Comparison of ENCODE assay signal across 31 cellular contexts in the genomic region with DNA sequence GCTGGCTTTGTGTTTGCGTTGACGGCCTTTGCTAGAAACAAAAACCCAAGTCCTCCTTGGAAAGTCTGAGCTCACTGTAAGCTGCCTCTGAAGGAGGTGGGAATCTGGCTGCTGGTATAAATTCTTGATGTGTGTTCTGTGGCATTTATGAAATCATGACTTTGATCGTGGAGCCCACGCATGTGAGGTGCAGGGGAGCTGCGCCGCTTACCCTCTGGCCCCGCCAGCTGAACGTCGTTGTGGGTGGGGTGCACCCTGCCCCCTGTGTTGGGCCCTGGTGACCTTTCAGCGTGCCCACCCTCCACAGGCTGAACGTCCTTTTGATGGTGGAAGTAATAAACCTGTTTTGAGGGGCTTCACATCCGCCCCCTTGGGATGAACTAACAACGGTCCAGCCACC. TPM values are rescaled to one million over a fixed set of nuclear protein-coding genes. Genes with fewer than 3 reads are reported as not detected.
DNase-seq lines count a peak whose midpoint lies in the region; ATAC-seq and TF ChIP-seq lines count a peak whose summit lies in the region.
"Had no signal": no experiment of that assay in that cellular context is flagged by ENCODE, and none has a peak within 500 bp of the region (broad histone marks: within the 10 kb centered on the region; RNA-seq: fewer than 3 reads in every experiment).

No MANE protein-coding gene starts in this region.

- peaks cover 28% of the 10 kb centered on the region for H3K36me3 Mint-ChIP-seq in chondrocyte (ENCODE audit: low read depth)
- H3K36me3 Mint-ChIP-seq in neural crest cell (ENCODE audit: low read depth): peaks cover 14% of the 10 kb centered on the region
- H3K36me3 Mint-ChIP-seq in CD4-positive, alpha-beta memory T cell: peaks cover 35 to 52% of the 10 kb centered on the region in 2 donors
- peaks cover 22% of the 10 kb centered on the region for H3K36me3 Mint-ChIP-seq in HFFc6 (ENCODE audit: low read depth)

- H3K9me3 Mint-ChIP-seq in chondrocyte (ENCODE audit: low read depth): no peaks in the 10 kb centered on the region
- H3K9me3 Mint-ChIP-seq in neural crest cell: no peaks in the 10 kb centered on the region
- no peaks in the 10 kb centered on the region for H3K9me3 Mint-ChIP-seq in CD4-positive, alpha-beta memory T cell
- no peaks in the 10 kb centered on the region for H3K9me3 Mint-ChIP-seq in HFFc6
- H3K9me3 Mint-ChIP-seq: activated B cell treated with CpG ODN at 0.5 μM for 24 hours, H9, nephron had no signal

- intact Hi-C loops in Right ventricle myocardium superior (cut with DNase I): no loop called here
- intact Hi-C loops in CD4-positive, alpha-beta memory T cell (cut with micrococcal nuclease): no loop called here

- no peak overlapping the region for H3K4me3 Mint-ChIP-seq in chondrocyte (ENCODE audit: unreplicated experiment)
- no peak overlapping the region for H3K4me3 Mint-ChIP-seq in neural crest cell
- H3K4me3 Mint-ChIP-seq in CD4-positive, alpha-beta memory T cell: no peak overlapping the region
- no peak overlapping the region for H3K4me3 Mint-ChIP-seq in HFFc6
- H3K4me3 Mint-ChIP-seq: activated B cell treated with CpG ODN at 0.5 μM for 24 hours, B cell, H9, nephron had no signal

- no peak for ATAC-seq in Right ventricle myocardium superior (ENCODE audit: poor library complexity)
- ATAC-seq: foreskin keratinocyte, heart right ventricle, HepG2 had no signal

- no peaks in the 10 kb centered on the region for H3K4me1 Mint-ChIP-seq in chondrocyte (ENCODE audit: low read depth)
- H3K4me1 Mint-ChIP-seq in neural crest cell: peaks cover 12% of the 10 kb centered on the region
- H3K4me1 Mint-ChIP-seq in CD4-positive, alpha-beta memory T cell: no peaks in the 10 kb centered on the region
- H3K4me1 Mint-ChIP-seq in HFFc6 (ENCODE audit: low read depth): no peaks in the 10 kb centered on the region
- H3K4me1 Mint-ChIP-seq: nephron had no signal

- H3K4me3 ChIP-seq in cardiac muscle cell: no peak overlapping the region
- H3K4me3 ChIP-seq in CD4-positive, alpha-beta memory T cell (ENCODE audit: low read length in 2 of 2): no peak overlapping the region
- H3K4me3 ChIP-seq: esophagus squamous epithelium, heart right ventricle, ovary, SK-N-MC, skin epidermis, stomach, uterus had no signal

- peaks cover 12% of the 10 kb centered on the region for H3K36me3 ChIP-seq in cardiac muscle cell
- peaks cover 37% of the 10 kb centered on the region for H3K36me3 ChIP-seq in CD4-positive, alpha-beta memory T cell (ENCODE audit: insufficient read depth, low read length)
- H3K36me3 ChIP-seq: ovary, uterus had no signal

- H3K9me3 ChIP-seq in cardiac muscle cell (ENCODE audit: low read depth): no peaks in the 10 kb centered on the region
- no peaks in the 10 kb centered on the region for H3K9me3 ChIP-seq in CD4-positive, alpha-beta memory T cell (ENCODE audit: control insufficient read depth in 1 of 2, low read length in 2 of 2)
- H3K9me3 ChIP-seq: esophagus squamous epithelium, heart right ventricle, ovary, stomach, uterus had no signal

- POLR2A ChIA-PET in CD4-positive, alpha-beta memory T cell (lab: Charles Lee; ENCODE audit: partially characterized antibody): no interaction called here

- no peaks in the 10 kb centered on the region for H3K4me1 ChIP-seq in cardiac muscle cell (ENCODE audit: low read depth)
- H3K4me1 ChIP-seq in CD4-positive, alpha-beta memory T cell (ENCODE audit: insufficient read depth, low read length): no peaks in the 10 kb centered on the region
- H3K4me1 ChIP-seq: esophagus squamous epithelium, foreskin keratinocyte, heart right ventricle, stomach, uterus had no signal

- H3K27me3 ChIP-seq in cardiac muscle cell: no peaks in the 10 kb centered on the region
- no peaks in the 10 kb centered on the region for H3K27me3 ChIP-seq in CD4-positive, alpha-beta memory T cell (ENCODE audit: insufficient read depth, low read length)
- H3K27me3 ChIP-seq: esophagus squamous epithelium, foreskin keratinocyte, heart right ventricle, ovary, stomach, uterus had no signal

- DNase-seq in cardiac muscle cell (ENCODE audit: low read depth in 1 of 2, low spot score in 1 of 2) (no peak), Right ventricle myocardium superior (no peak), chondrocyte (ENCODE audit: low spot score) (peak; percentile 60), neural crest cell (ENCODE audit: low read depth, low spot score) (no peak), HFFc6 (no peak), NCI-H1105 (lab: John Stamatoyannopoulos, UW) (no peak)
- no peak for DNase-seq in CD4-positive, alpha-beta memory T cell
- DNase-seq in stimulated activated naive CD4-positive, alpha-beta T cell (lab: John Stamatoyannopoulos, UW): no peak
- DNase-seq: activated B cell treated with CpG ODN at 0.5 μM for 24 hours; activated CD4-positive, alpha-beta T cell treated with anti-CD3 and anti-CD28 coated beads, Interleukin-2, amount 50 U/mL, for 1 hour; activated effector memory CD4-positive, alpha-beta T cell treated with anti-CD3 and anti-CD28 coated beads, Interleukin-2, amount 50 U/mL, for 16 hours; central memory CD4-positive, alpha-beta T cell; EL; esophagus squamous epithelium; foreskin keratinocyte; H9; heart right ventricle; Karpas-422; kidney glomerular epithelial cell; NCI-H1417 treated with DMSO at 0.1 percent for 48 hours; NCI-H2081; NCI-H524 treated with DMSO at 0.1 percent for 48 hours; ovary; retina; stomach; uterus had no signal

- CTCF ChIA-PET in CD4-positive, alpha-beta memory T cell (lab: Charles Lee; ENCODE audit: partially characterized antibody): no interaction called here

- peak overlapping the region; percentile 4 for H3K27ac ChIP-seq in cardiac muscle cell
- H3K27ac ChIP-seq in CD4-positive, alpha-beta memory T cell (ENCODE audit: low read depth, low read length): no peak overlapping the region
- H3K27ac ChIP-seq: esophagus squamous epithelium, foreskin keratinocyte, heart right ventricle, ovary, SK-N-MC, skin epidermis, stomach, uterus had no signal

- H3K27ac Mint-ChIP-seq in chondrocyte (ENCODE audit: unreplicated experiment) (no peak overlapping the region), neural crest cell (ENCODE audit: unreplicated experiment) (peak overlapping the region; percentile 96), HFFc6 (no peak overlapping the region)
- peak overlapping the region in 2 of 7 donors; percentile 25 to 29 for H3K27ac Mint-ChIP-seq in CD4-positive, alpha-beta memory T cell
- H3K27ac Mint-ChIP-seq: activated B cell treated with CpG ODN at 0.5 μM for 24 hours, B cell, nephron had no signal

- no peak for TF ChIP-seq CTCF in cardiac muscle cell (IDR thresholded peaks at IDR 0.05; ENCODE audit: low read depth, low read length)
- no peak for TF ChIP-seq CTCF in chondrocyte (IDR thresholded peaks at IDR 0.05)
- TF ChIP-seq CTCF in neural crest cell (conservative IDR thresholded peaks at IDR 0.05): no peak
- no peak for TF ChIP-seq CTCF in HFFc6 (IDR thresholded peaks at IDR 0.05)

- H3K27me3 Mint-ChIP-seq in chondrocyte (ENCODE audit: low read depth) (no peaks in the 10 kb centered on the region), neural crest cell (ENCODE audit: low read depth) (no peaks in the 10 kb centered on the region), HFFc6 (ENCODE audit: insufficient read depth) (no peaks in the 10 kb centered on the region; the same call in 1 of the 2 replicates)
- H3K27me3 Mint-ChIP-seq in CD4-positive, alpha-beta memory T cell: no peaks in the 10 kb centered on the region
- H3K27me3 Mint-ChIP-seq: activated B cell treated with CpG ODN at 0.5 μM for 24 hours, B cell had no signal

RNA-seq across cellular contexts. Expression of a gene that starts 21.2 kb away (rescaled TPM):
- total RNA-seq in cardiac muscle cell (18.5 and 42.2 TPM in 2 replicates), Right ventricle myocardium superior (21.6 TPM), chondrocyte (27.9 to 37.0 TPM (median 30.3 TPM) in 3 replicates), neural crest cell (57.8 and 61.2 TPM in 2 replicates)
- polyA plus RNA-seq in cardiac muscle cell: 21.7 and 31.8 TPM in 2 replicates
- total RNA-seq in CD4-positive, alpha-beta memory T cell: 10 to 100 TPM; 94.6 to 95.9 TPM
- polyA plus RNA-seq in CD4-positive, alpha-beta memory T cell: 10 to 100 TPM; 14.1 to 17.8 TPM
- total RNA-seq in HFFc6 (2021; fragmentation: NEBNext Ultra II Directional; extraction: Animal tissue kit (Norgen Biotek cat#: 25700)): 10 to 100 TPM; 20.0 to 24.1 (median 21.7) TPM
